In genomic region chrX:65610040-65610439, GRCh38 we compare ENCODE assay signal across 12 cellular contexts. TPM values are rescaled to one million over a fixed set of nuclear protein-coding genes. Genes with fewer than 3 reads are reported as not detected.
DNase-seq lines count a peak whose midpoint lies in the region; ATAC-seq and TF ChIP-seq lines count a peak whose summit lies in the region.
"Had no signal": no experiment of that assay in that cellular context is flagged by ENCODE, and none has a peak within 500 bp of the region (broad histone marks: within the 10 kb centered on the region; RNA-seq: fewer than 3 reads in every experiment).

No MANE protein-coding gene starts in this region.

- no peaks in the 10 kb centered on the region for H3K9me3 ChIP-seq in CD4-positive, alpha-beta T cell (ENCODE audit: control insufficient read depth, low read length)
- H3K9me3 ChIP-seq: esophagus squamous epithelium had no signal

- H3K4me3 Mint-ChIP-seq in CD4-positive, alpha-beta T cell = peak overlapping the region; percentile 2
- H3K4me3 Mint-ChIP-seq in activated naive CD8-positive, alpha-beta T cell treated with anti-CD3 and anti-CD28 coated beads, Interleukin-2, amount 10 ng/mL, durations not matched to agents 7 days and 5 days = no peak overlapping the region
- H3K4me3 Mint-ChIP-seq: stimulated activated memory B cell treated with anti-CD40 and anti-IgM and Interleukin-4, amounts not matched to agents 10 μg/mL and 1 μg/mL and 100 μg/mL, for 72 hours had no signal

- no peaks in the 10 kb centered on the region for H3K27me3 ChIP-seq in CD4-positive, alpha-beta T cell (ENCODE audit: control insufficient read depth, insufficient read depth, low read length)
- H3K27me3 ChIP-seq: esophagus squamous epithelium had no signal

- no peaks in the 10 kb centered on the region for H3K27me3 Mint-ChIP-seq in CD4-positive, alpha-beta T cell
- H3K27me3 Mint-ChIP-seq in activated naive CD8-positive, alpha-beta T cell treated with anti-CD3 and anti-CD28 coated beads, Interleukin-2, amount 10 ng/mL, durations not matched to agents 7 days and 5 days = no peaks in the 10 kb centered on the region
- H3K27me3 Mint-ChIP-seq: stimulated activated memory B cell treated with anti-CD40 and anti-IgM and Interleukin-4, amounts not matched to agents 10 μg/mL and 1 μg/mL and 100 μg/mL, for 72 hours had no signal

- intact Hi-C loops in CD4-positive, alpha-beta T cell (cut with DNase I, micrococcal nuclease) = no loop called here

- DNase-seq in CD4-positive, alpha-beta T cell = no peak
- DNase-seq in MV-4-11 (lab: John Stamatoyannopoulos, UW) (peak; percentile 90), left lobe of liver (ENCODE audit: low spot score) (no peak), D341Med (ENCODE audit: low spot score) (no peak), retina (no peak)
- DNase-seq in activated naive CD8-positive, alpha-beta T cell treated with anti-CD3 and anti-CD28 coated beads, Interleukin-2, amount 10 ng/mL, durations not matched to agents 7 days and 5 days = no peak
- DNase-seq: esophagus squamous epithelium, NCI-H2029, occipital lobe had no signal

- H3K4me1 Mint-ChIP-seq in CD4-positive, alpha-beta T cell (ENCODE audit: low read depth) = peaks cover 44% of the 10 kb centered on the region
- peaks cover 21% of the 10 kb centered on the region for H3K4me1 Mint-ChIP-seq in activated naive CD8-positive, alpha-beta T cell treated with anti-CD3 and anti-CD28 coated beads, Interleukin-2, amount 10 ng/mL, durations not matched to agents 7 days and 5 days

- H3K9me3 Mint-ChIP-seq in CD4-positive, alpha-beta T cell = peaks cover 4% of the 10 kb centered on the region
- H3K9me3 Mint-ChIP-seq in activated naive CD8-positive, alpha-beta T cell treated with anti-CD3 and anti-CD28 coated beads, Interleukin-2, amount 10 ng/mL, durations not matched to agents 7 days and 5 days = peaks cover 3% of the 10 kb centered on the region

- no peak overlapping the region for H3K27ac ChIP-seq in CD4-positive, alpha-beta T cell (ENCODE audit: low read depth, low read length)

- peak overlapping the region; percentile 49 for H3K27ac Mint-ChIP-seq in CD4-positive, alpha-beta T cell
- H3K27ac Mint-ChIP-seq in activated naive CD8-positive, alpha-beta T cell treated with anti-CD3 and anti-CD28 coated beads, Interleukin-2, amount 10 ng/mL, durations not matched to agents 7 days and 5 days = peak overlapping the region; percentile 37
- H3K27ac Mint-ChIP-seq: stimulated activated memory B cell treated with anti-CD40 and anti-IgM and Interleukin-4, amounts not matched to agents 10 μg/mL and 1 μg/mL and 100 μg/mL, for 72 hours had no signal

- no peak for ATAC-seq in CD4-positive, alpha-beta T cell (ENCODE audit: poor library complexity)
- ATAC-seq in activated naive CD8-positive, alpha-beta T cell treated with anti-CD3 and anti-CD28 coated beads, Interleukin-2, amount 10 ng/mL, durations not matched to agents 7 days and 5 days (ENCODE audit: low read depth) = no peak
- ATAC-seq in left lobe of liver (peak; percentile 58), HG03342 (IDR thresholded peaks at IDR 0.05; ENCODE audit: unreplicated experiment) (no peak), HG03432 (IDR thresholded peaks at IDR 0.05; ENCODE audit: unreplicated experiment) (no peak)
- ATAC-seq: stimulated activated memory B cell treated with anti-CD40 and anti-IgM and Interleukin-4, amounts not matched to agents 10 μg/mL and 1 μg/mL and 100 μg/mL, for 72 hours had no signal

- no peaks in the 10 kb centered on the region for H3K36me3 Mint-ChIP-seq in CD4-positive, alpha-beta T cell (ENCODE audit: low read depth)
- peaks cover 9% of the 10 kb centered on the region for H3K36me3 Mint-ChIP-seq in activated naive CD8-positive, alpha-beta T cell treated with anti-CD3 and anti-CD28 coated beads, Interleukin-2, amount 10 ng/mL, durations not matched to agents 7 days and 5 days

- CTCF ChIA-PET in CD4-positive, alpha-beta T cell (lab: Charles Lee) = no interaction called here

- no peak for TF ChIP-seq CTCF in CD4-positive, alpha-beta T cell (IDR thresholded peaks at IDR 0.05)

- POLR2A ChIA-PET in CD4-positive, alpha-beta T cell (lab: Charles Lee) = no interaction called here
- POLR2A ChIA-PET in activated naive CD8-positive, alpha-beta T cell treated with anti-CD3 and anti-CD28 coated beads, Interleukin-2, amount 10 ng/mL, durations not matched to agents 7 days and 5 days (lab: Charles Lee) = no interaction called here

RNA-seq across cellular contexts. Expression of gene MSN, which starts 57.4 kb away (rescaled TPM):
- total RNA-seq in CD4-positive, alpha-beta T cell = 100 to 1,000 TPM; 268 to 273 TPM
- 100 to 1,000 TPM; 483 to 487 TPM for total RNA-seq in activated naive CD8-positive, alpha-beta T cell treated with anti-CD3 and anti-CD28 coated beads, Interleukin-2, amount 10 ng/mL, durations not matched to agents 7 days and 5 days
- 88.7 TPM for total RNA-seq in left lobe of liver
